ENCODE assay signal across 15 cellular contexts in the genomic region with DNA sequence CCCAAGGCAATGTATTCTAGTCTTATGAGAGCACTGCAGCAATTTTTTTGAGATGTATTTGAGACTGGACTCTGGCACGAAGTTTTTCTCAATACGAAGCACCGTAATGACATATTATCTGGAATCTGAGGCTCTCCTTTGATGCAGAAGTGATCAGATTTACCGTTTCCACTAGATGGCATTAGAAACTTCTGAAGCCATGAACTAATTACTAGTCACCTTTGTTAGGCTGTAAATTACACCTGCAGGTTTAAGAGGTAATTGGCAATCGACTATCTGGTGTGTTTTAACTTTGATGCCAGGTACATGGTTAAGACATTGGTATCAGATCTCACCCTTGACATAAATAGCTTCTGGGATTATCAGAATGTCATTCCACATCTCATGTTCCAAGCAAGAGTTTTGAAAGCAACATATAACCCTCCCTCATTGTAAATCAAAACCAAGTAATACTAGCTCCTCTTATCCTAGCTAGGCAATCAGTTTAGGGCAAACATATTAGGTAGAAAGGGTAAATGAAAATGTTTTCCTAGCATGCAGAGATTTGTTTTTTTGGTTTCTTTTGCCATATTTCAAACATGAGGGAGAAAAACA.
DNase-seq lines count a peak whose midpoint lies in the region; ATAC-seq, FAIRE-seq and TF ChIP-seq lines count a peak whose summit lies in the region.
"Had no signal": no experiment of that assay in that cellular context is flagged by ENCODE, and none has a peak within 500 bp of the region (broad histone marks: within the 10 kb centered on the region; RNA-seq: fewer than 3 reads in every experiment).

No MANE protein-coding gene starts in this region.

- TF ChIP-seq POLR2A in GM12878 (IDR thresholded peaks at IDR 0.05; ENCODE audit: low read depth, low read length): no peak

- TF ChIP-seq EP300 in GM12878 (IDR thresholded peaks at IDR 0.05; ENCODE audit: borderline replicate concordance in 1 of 2, control insufficient read depth in 1 of 2, low read depth in 2 of 2, low read length in 2 of 2): no peak

- no peaks in the 10 kb centered on the region for H4K20me1 ChIP-seq in GM12878 (ENCODE audit: control insufficient read depth, insufficient read depth)

- no peaks in the 10 kb centered on the region for H3K4me1 ChIP-seq in GM12878 (ENCODE audit: control insufficient read depth, insufficient read depth, low read length)
- H3K4me1 ChIP-seq: parathyroid adenoma had no signal

- no peaks in the 10 kb centered on the region for H3K9me3 Mint-ChIP-seq in neural crest cell
- H3K9me3 Mint-ChIP-seq: stimulated activated naive CD8-positive, alpha-beta T cell treated with anti-CD3 and anti-CD28 coated beads, Interleukin-15, amount 100 ng/mL, for 72 hours had no signal

- H2AFZ ChIP-seq in GM12878 (ENCODE audit: control insufficient read depth, low read depth, low read length): no peak overlapping the region
- H2AFZ ChIP-seq: GM23248, parathyroid adenoma had no signal

- H3K4me3 Mint-ChIP-seq in neural crest cell: no peak overlapping the region
- H3K4me3 Mint-ChIP-seq: CD8-positive, alpha-beta memory T cell; IgD-negative memory B cell; stimulated activated naive CD8-positive, alpha-beta T cell treated with anti-CD3 and anti-CD28 coated beads, Interleukin-15, amount 100 ng/mL, for 72 hours had no signal

- H3K9ac ChIP-seq in GM12878 (ENCODE audit: control insufficient read depth, insufficient read depth, low read length): no peak overlapping the region
- H3K9ac ChIP-seq: GM23248, parathyroid adenoma had no signal

- H3K27me3 ChIP-seq in GM12878 (replicated peaks in 1 of 2; ENCODE audit: control insufficient read depth in 2 of 2, insufficient read depth in 2 of 2, low read length in 1 of 2): 0 out of 4 replicates have a peak, but pooled peaks cover 0 to 1% of the 10 kb centered on the region in 2 experiments

- TF ChIP-seq CTCF in GM12872 (IDR thresholded peaks at IDR 0.05; ENCODE audit: insufficient read depth, low read depth, low read length): 0 out of 3 replicates have a peak, but pooled peaks have one; percentile 1
- 0 out of 6 replicates have a peak, but pooled peaks of 1 of the 3 experiments have one; percentile 5 for TF ChIP-seq CTCF in GM12878 (IDR thresholded peaks at IDR 0.05 in 2 of 3, conservative IDR thresholded peaks at IDR 0.05 in 1 of 3; ENCODE audit: control insufficient read depth in 2 of 3, extremely low read depth in 1 of 3, insufficient read depth in 1 of 3, low read depth in 3 of 3, low read length in 3 of 3)
- TF ChIP-seq CTCF in neural crest cell (conservative IDR thresholded peaks at IDR 0.05): peak; percentile 4

- ATAC-seq in GM12878: no peak
- ATAC-seq: stimulated activated naive CD8-positive, alpha-beta T cell treated with anti-CD3 and anti-CD28 coated beads, Interleukin-15, amount 100 ng/mL, for 72 hours had no signal

- SMC1A ChIA-PET in GM12878 (lab: Charles Lee; ENCODE audit: uncharacterized antibody, unreplicated experiment): no interaction called here

- RAD21 ChIA-PET in GM12878 (lab: Charles Lee; ENCODE audit: unreplicated experiment): no interaction called here

- H3K36me3 ChIP-seq in GM12878 (ENCODE audit: control insufficient read depth in 2 of 2, insufficient read depth in 2 of 2, low read length in 1 of 2): no peaks in the 10 kb centered on the region

- BruUV-seq in GM12878 (replicated peaks; lab: Mats Ljungman, UMichigan): no TSS peak

- no peaks in the 10 kb centered on the region for H3K79me2 ChIP-seq in GM12878 (ENCODE audit: control insufficient read depth, insufficient read depth, low read length)
- H3K79me2 ChIP-seq: parathyroid adenoma had no signal

- no peak for FAIRE-seq in GM12878 (lab: Jason Lieb, UNC)

- H3K4me3 ChIP-seq in GM12878: no peak overlapping the region
- H3K4me3 ChIP-seq: GM23248 had no signal

- POLR2A ChIA-PET in GM12878 (lab: Charles Lee): no interaction called here

- H3K36me3 Mint-ChIP-seq in neural crest cell (ENCODE audit: low read depth): no peaks in the 10 kb centered on the region
- H3K36me3 Mint-ChIP-seq: CD8-positive, alpha-beta memory T cell; IgD-negative memory B cell had no signal

- WGBS in GM12878 (ENCODE audit: insufficient coverage, insufficient replicate concordance, low lambda C conversion rate, missing lambda C conversion rate): 40% methylated on average over 5 of the region's 5 CpGs

- H3K27ac Mint-ChIP-seq in neural crest cell (ENCODE audit: unreplicated experiment): no peak overlapping the region
- H3K27ac Mint-ChIP-seq: CD8-positive, alpha-beta memory T cell; IgD-negative memory B cell; stimulated activated naive CD8-positive, alpha-beta T cell treated with anti-CD3 and anti-CD28 coated beads, Interleukin-15, amount 100 ng/mL, for 72 hours had no signal

- no peaks in the 10 kb centered on the region for H3K4me1 Mint-ChIP-seq in neural crest cell
- H3K4me1 Mint-ChIP-seq: CD8-positive, alpha-beta memory T cell; IgD-negative memory B cell; stimulated activated naive CD8-positive, alpha-beta T cell treated with anti-CD3 and anti-CD28 coated beads, Interleukin-15, amount 100 ng/mL, for 72 hours had no signal

- CTCF ChIA-PET in GM12878 (lab: Yijun Ruan, JAX): no interaction called here

- no peak overlapping the region for H3K27ac ChIP-seq in GM12878 (ENCODE audit: control insufficient read depth, insufficient read depth)
- H3K27ac ChIP-seq: GM23248, parathyroid adenoma had no signal

- H3K4me2 ChIP-seq in GM12878 (ENCODE audit: control insufficient read depth, insufficient read depth): no peak overlapping the region

- in situ Hi-C loops in GM12878 (cut with MboI): no loop called here

- H3K9me3 ChIP-seq in GM12878 (replicated peaks; ENCODE audit: control insufficient read depth, insufficient read depth, low read length): no peaks in the 10 kb centered on the region; the same call in 2 of the 3 replicates

- intact Hi-C loops in GM12878 (cut with micrococcal nuclease; ENCODE audit: unreplicated experiment): no loop called here

- no peaks in the 10 kb centered on the region for H3K27me3 Mint-ChIP-seq in neural crest cell (ENCODE audit: low read depth)

- DNase-seq in NCI-H1105 treated with DMSO at 0.1 percent for 48 hours (lab: John Stamatoyannopoulos, UW) (peak; percentile 44), GM12878 (ENCODE audit: low read depth, low spot score) (no peak), neural crest cell (ENCODE audit: low read depth, low spot score) (no peak), NCI-H128 (lab: John Stamatoyannopoulos, UW; ENCODE audit: unreplicated experiment) (no peak), GOT3 (lab: John Stamatoyannopoulos, UW) (no peak), MV-4-11 (lab: John Stamatoyannopoulos, UW) (no peak)
- DNase-seq: CD8-positive, alpha-beta memory T cell; glutamatergic neuron; GM23248; NCI-H226; stimulated activated CD4-positive, alpha-beta T cell treated with anti-CD3 and anti-CD28 coated beads, Interleukin-4, amount 100 ng/mL, for 4 hours; stimulated activated naive CD8-positive, alpha-beta T cell treated with anti-CD3 and anti-CD28 coated beads, Interleukin-15, amount 100 ng/mL, for 72 hours had no signal

- TF ChIP-seq RAD21 in GM12878 (IDR thresholded peaks at IDR 0.05; ENCODE audit: insufficient read depth, low read depth, low read length): peak; percentile 23; the same call in 1 of the 2 replicates

TF ChIP-seq in GM12878, 131 proteins besides CTCF, POLR2A, EP300 and RAD21:
- TF ChIP-seq FOXM1 (IDR thresholded peaks at IDR 0.05; ENCODE audit: low read depth, low read length) (no peak), LARP7 (IDR thresholded peaks at IDR 0.05) (no peak), JUNB (IDR thresholded peaks at IDR 0.05) (no peak), ETV6 (conservative IDR thresholded peaks at IDR 0.05 in 1 of 2, IDR thresholded peaks at IDR 0.05 in 1 of 2; ENCODE audit: borderline replicate concordance in 1 of 2, low read depth in 1 of 2) (no peak)
